Comparison of ENCODE assay signal across 10 cellular contexts in genomic region chrX:97398030-97398551, GRCh38.
DNase-seq lines count a peak whose midpoint lies in the region; ATAC-seq and TF ChIP-seq lines count a peak whose summit lies in the region.
"Had no signal": no experiment of that assay in that cellular context is flagged by ENCODE, and none has a peak within 500 bp of the region (broad histone marks: within the 10 kb centered on the region; RNA-seq: fewer than 3 reads in every experiment).

No MANE protein-coding gene starts in this region.

- H3K4me1 Mint-ChIP-seq in activated T-helper 17 cell treated with anti-CD3 and anti-CD28 coated beads, Interleukin-2, amount 50 U/mL, for 72 hours: peaks cover 24% of the 10 kb centered on the region

- ATAC-seq in GM19438 (IDR thresholded peaks at IDR 0.05; ENCODE audit: low read depth, unreplicated experiment) (peak; percentile 53), HG03066 (IDR thresholded peaks at IDR 0.05; ENCODE audit: low read depth, unreplicated experiment) (peak; percentile 53), heart left ventricle (no peak), SK-N-SH treated with all-trans-retinoic acid at 6 μM for 48 hours (no peak)
- peak; percentile 69 for ATAC-seq in activated T-helper 17 cell treated with anti-CD3 and anti-CD28 coated beads, Interleukin-2, amount 50 U/mL, for 72 hours (replicated peaks)

- 56 to 77% (median 64%) methylated on average over 3 of the region's 3 CpGs for WGBS in heart left ventricle, 4 donors

- H3K9me3 Mint-ChIP-seq in activated T-helper 17 cell treated with anti-CD3 and anti-CD28 coated beads, Interleukin-2, amount 50 U/mL, for 72 hours: no peaks in the 10 kb centered on the region
- H3K9me3 Mint-ChIP-seq: IgD-negative memory B cell had no signal

- peak overlapping the region; percentile 51 for H3K4me3 Mint-ChIP-seq in activated T-helper 17 cell treated with anti-CD3 and anti-CD28 coated beads, Interleukin-2, amount 50 U/mL, for 72 hours
- H3K4me3 Mint-ChIP-seq: IgD-negative memory B cell had no signal

- no peak for TF ChIP-seq POLR2A in heart left ventricle (IDR thresholded peaks at IDR 0.05)

- intact Hi-C loops in heart left ventricle (cut with DNase I): no loop called here

- H3K36me3 ChIP-seq in GM06990 (ENCODE audit: control insufficient read depth, insufficient read depth, low read length) (no peaks in the 10 kb centered on the region), heart left ventricle (no peaks in the 10 kb centered on the region)

- no peaks in the 10 kb centered on the region for H3K27me3 Mint-ChIP-seq in activated T-helper 17 cell treated with anti-CD3 and anti-CD28 coated beads, Interleukin-2, amount 50 U/mL, for 72 hours
- H3K27me3 Mint-ChIP-seq: IgD-negative memory B cell had no signal

- H3K36me3 Mint-ChIP-seq in activated T-helper 17 cell treated with anti-CD3 and anti-CD28 coated beads, Interleukin-2, amount 50 U/mL, for 72 hours (ENCODE audit: low read depth): no peaks in the 10 kb centered on the region

- peak; percentile 32 for DNase-seq in GM06990 (ENCODE audit: extremely low read depth, insufficient read length)
- no peak for DNase-seq in heart left ventricle
- no peak for DNase-seq in OCI-M1 (lab: John Stamatoyannopoulos, UW)
- DNase-seq in activated CD8-positive, alpha-beta memory T cell treated with anti-CD3 and anti-CD28 coated beads, Interleukin-2, amount 50 U/mL, for 4 hours: no peak
- DNase-seq: Calu3 had no signal

- peak overlapping the region; percentile 84 for H3K27ac Mint-ChIP-seq in activated T-helper 17 cell treated with anti-CD3 and anti-CD28 coated beads, Interleukin-2, amount 50 U/mL, for 72 hours
- H3K27ac Mint-ChIP-seq: IgD-negative memory B cell had no signal

- H3K27me3 ChIP-seq in GM06990 (replicated peaks; ENCODE audit: control insufficient read depth, insufficient read depth, low read length) (no peaks in the 10 kb centered on the region), heart left ventricle (no peaks in the 10 kb centered on the region)

- H3K9me3 ChIP-seq in heart left ventricle: no peaks in the 10 kb centered on the region

- H3K4me3 ChIP-seq in GM06990 (replicated peaks; ENCODE audit: low read depth, low read length) (no peak overlapping the region), heart left ventricle (no peak overlapping the region)

- no peak overlapping the region for H3K27ac ChIP-seq in heart left ventricle

- H3K4me1 ChIP-seq in heart left ventricle: no peaks in the 10 kb centered on the region

- TF ChIP-seq CTCF in GM06990 (IDR thresholded peaks at IDR 0.05; ENCODE audit: insufficient read depth, low read length, poor library complexity, severe bottlenecking) (no peak), heart left ventricle (IDR thresholded peaks at IDR 0.05) (no peak)

TF ChIP-seq in SK-N-SH treated with all-trans-retinoic acid at 6 μM for 48 hours, 23 proteins besides CTCF, POLR2A, EP300 and RAD21:
- no peak for TF ChIP-seq ZNF70 (CRISPR knock-in tag; IDR thresholded peaks at IDR 0.05)

Comparison
In these comparisons a context has a peak if more than half of its experiments do, and no peak if none do; other contexts are left out.
1. ATAC-seq: peak in GM19438 (single experiment), HG03066 (single experiment) and activated T-helper 17 cell treated with anti-CD3 and anti-CD28 coated beads, Interleukin-2, amount 50 U/mL, for 72 hours (single experiment); none in heart left ventricle (0 of 4) and SK-N-SH treated with all-trans-retinoic acid at 6 μM for 48 hours (single experiment).